1 cellular context compared by ENCODE assay signal in genomic region chr3:32121137-32121536, GRCh38.
TF ChIP-seq lines count a peak whose summit lies in the region.

No MANE protein-coding gene starts in this region.

TF ChIP-seq in K562, 482 proteins besides CTCF, POLR2A, EP300 and RAD21:
- TF ChIP-seq TEAD4 (IDR thresholded peaks at IDR 0.05; ENCODE audit: low read length) (no peak), TEAD4 (CRISPR knock-in tag; IDR thresholded peaks at IDR 0.05; ENCODE audit: borderline replicate concordance) (no peak), THRB (CRISPR knock-in tag; conservative IDR thresholded peaks at IDR 0.05) (0 out of 2 replicates have a peak, but pooled peaks have one; percentile 30), TSC22D4 (tag; IDR thresholded peaks at IDR 0.05) (no peak), ATF1 (CRISPR knock-in tag; IDR thresholded peaks at IDR 0.05) (no peak), ATF1 (tag; IDR thresholded peaks at IDR 0.05) (no peak)
